In genomic region chr7:2730846-2731770, GRCh38 we compare ENCODE assay signal across 23 cellular contexts. TPM values are rescaled to one million over a fixed set of nuclear protein-coding genes. Genes with fewer than 3 reads are reported as not detected.
A peak's percentile ranks its signal among the peaks of the same experiment; 100 is the strongest.
DNase-seq lines count a peak whose midpoint lies in the region; ATAC-seq and TF ChIP-seq lines count a peak whose summit lies in the region.
"Had no signal": no experiment of that assay in that cellular context is flagged by ENCODE, and none has a peak within 500 bp of the region (broad histone marks: within the 10 kb centered on the region; RNA-seq: fewer than 3 reads in every experiment).

No MANE protein-coding gene starts in this region.

- H3K4me1 Mint-ChIP-seq in T-helper 2 cell treated with Interferon-gamma antibody and Interleukin-4, amounts not matched to agents 5 μg/mL and 100 μg/mL, for 36 hours (ENCODE audit: low read depth), result peaks cover 34% of the 10 kb centered on the region

- DNase-seq in T-helper 2 cell treated with Interferon-gamma antibody and Interleukin-4, amounts not matched to agents 5 μg/mL and 100 μg/mL, for 36 hours (ENCODE audit: low spot score), result no peak
- no peak for DNase-seq in T-helper 2 cell
- DNase-seq in islet precursor cell, result peak; percentile 90
- peak; percentile 12 for DNase-seq in stimulated activated CD8-positive, alpha-beta memory T cell treated with anti-CD3 and anti-CD28 coated beads, Interleukin-4, amount 100 ng/mL, for 48 hours
- no peak for DNase-seq in omental fat pad (ENCODE audit: low spot score)
- DNase-seq: 8988T; activated CD4-positive, alpha-beta T cell treated with anti-CD3 and anti-CD28 coated beads, Interleukin-2, amount 50 U/mL, for 48 hours; activated naive CD4-positive, alpha-beta T cell treated with anti-CD3 and anti-CD28 coated beads, Interleukin-2, amount 50 U/mL, for 16 hours; brain microvascular endothelial cell; CD4-positive, alpha-beta memory T cell; effector memory CD8-positive, alpha-beta T cell; EL; HCEC 1CT; KG1; mammary epithelial cell; NCI-H1105 treated with DMSO at 0.1 percent for 48 hours; NCI-H446; SJCRH30; stimulated activated naive CD8-positive, alpha-beta T cell treated with anti-CD3 and anti-CD28 coated beads, Interleukin-15, Interleukin-2, amounts not matched to agents 100 U/mL and 50 U/mL, for 24 hours had no signal

- peaks cover 15% of the 10 kb centered on the region for H3K36me3 Mint-ChIP-seq in T-helper 2 cell treated with Interferon-gamma antibody and Interleukin-4, amounts not matched to agents 5 μg/mL and 100 μg/mL, for 36 hours (ENCODE audit: low read depth)

- H3K27me3 Mint-ChIP-seq in T-helper 2 cell treated with Interferon-gamma antibody and Interleukin-4, amounts not matched to agents 5 μg/mL and 100 μg/mL, for 36 hours (ENCODE audit: low read depth), result no peaks in the 10 kb centered on the region
- H3K27me3 Mint-ChIP-seq: CD4-positive, alpha-beta memory T cell; effector memory CD8-positive, alpha-beta T cell had no signal

- ATAC-seq in GM18502 (IDR thresholded peaks at IDR 0.05; ENCODE audit: poor library complexity, unreplicated experiment) (no peak), omental fat pad (ENCODE audit: low FRiP score) (no peak), GM18861 (IDR thresholded peaks at IDR 0.05; ENCODE audit: unreplicated experiment) (no peak)
- ATAC-seq: effector memory CD8-positive, alpha-beta T cell; stimulated activated naive CD8-positive, alpha-beta T cell treated with anti-CD3 and anti-CD28 coated beads, Interleukin-15, Interleukin-2, amounts not matched to agents 100 U/mL and 50 U/mL, for 24 hours had no signal

- H3K4me3 Mint-ChIP-seq in T-helper 2 cell treated with Interferon-gamma antibody and Interleukin-4, amounts not matched to agents 5 μg/mL and 100 μg/mL, for 36 hours, result peak overlapping the region; percentile 22
- H3K4me3 Mint-ChIP-seq: CD4-positive, alpha-beta memory T cell; effector memory CD8-positive, alpha-beta T cell had no signal

- TF ChIP-seq CTCF in VCaP (conservative IDR thresholded peaks at IDR 0.05) (no peak), omental fat pad (IDR thresholded peaks at IDR 0.05) (no peak)

- peak overlapping the region; percentile 72 for H3K27ac Mint-ChIP-seq in T-helper 2 cell treated with Interferon-gamma antibody and Interleukin-4, amounts not matched to agents 5 μg/mL and 100 μg/mL, for 36 hours
- H3K27ac Mint-ChIP-seq: effector memory CD8-positive, alpha-beta T cell had no signal

- H3K27ac ChIP-seq in VCaP, result peak overlapping the region; percentile 88
- H3K27ac ChIP-seq: brain microvascular endothelial cell, SJCRH30, skin epidermis had no signal

- H3K9me3 Mint-ChIP-seq in T-helper 2 cell treated with Interferon-gamma antibody and Interleukin-4, amounts not matched to agents 5 μg/mL and 100 μg/mL, for 36 hours, result no peaks in the 10 kb centered on the region
- H3K9me3 Mint-ChIP-seq: CD4-positive, alpha-beta memory T cell; effector memory CD8-positive, alpha-beta T cell had no signal

RNA-seq across cellular contexts. Expression of gene AMZ1, which starts 43.1 kb away (rescaled TPM):
- 1 to 10 TPM in 1 of 4 donors, under 1 TPM in 1, not detected in 2; 0.19 to 1.1 TPM for total RNA-seq in omental fat pad

Comparison
In these comparisons a context has a peak if more than half of its experiments do, and no peak if none do; other contexts are left out.
1. DNase-seq: peak in islet precursor cell (single experiment) and stimulated activated CD8-positive, alpha-beta memory T cell treated with anti-CD3 and anti-CD28 coated beads, Interleukin-4, amount 100 ng/mL, for 48 hours (single experiment); none in T-helper 2 cell treated with Interferon-gamma antibody and Interleukin-4, amounts not matched to agents 5 μg/mL and 100 μg/mL, for 36 hours (single experiment), T-helper 2 cell (0 of 5) and omental fat pad (single experiment).